ENCODE assay signal across 17 cellular contexts in genomic region chr12:120099738-120100137, GRCh38. TPM values are rescaled to one million over a fixed set of nuclear protein-coding genes. Genes with fewer than 3 reads are reported as not detected.
DNase-seq lines count a peak whose midpoint lies in the region; ATAC-seq and TF ChIP-seq lines count a peak whose summit lies in the region.
"Had no signal": no experiment of that assay in that cellular context is flagged by ENCODE, and none has a peak within 500 bp of the region (broad histone marks: within the 10 kb centered on the region; RNA-seq: fewer than 3 reads in every experiment).

No MANE protein-coding gene starts in this region.

- H4K91ac ChIP-seq in H9 (ENCODE audit: insufficient read length, low read depth, low read length), result no peak overlapping the region

- no peak overlapping the region for H3K18ac ChIP-seq in H9 (ENCODE audit: insufficient read length, low read depth, low read length)

- no peak overlapping the region for H2BK120ac ChIP-seq in H9 (ENCODE audit: low read depth, low read length, poor library complexity, severe bottlenecking)

- no peak overlapping the region for H2AK5ac ChIP-seq in H9 (ENCODE audit: insufficient read length, low read length)

- no CpG with 5 or more reads among the region's 11 CpGs for WGBS in H9 (ENCODE audit: extremely low coverage, insufficient read length, low lambda C conversion rate)

- no peaks in the 10 kb centered on the region; the same call in 1 of the 2 replicates for H3K79me2 ChIP-seq in H9 (ENCODE audit: insufficient read depth, low read length)

- no peaks in the 10 kb centered on the region for H3K9me3 Mint-ChIP-seq in activated naive CD4-positive, alpha-beta T cell treated with anti-CD3 and anti-CD28 coated beads, Interleukin-2, amount 50 U/mL, for 24 hours
- no peaks in the 10 kb centered on the region for H3K9me3 Mint-ChIP-seq in H9
- no peaks in the 10 kb centered on the region for H3K9me3 Mint-ChIP-seq in stimulated activated effector memory CD8-positive, alpha-beta T cell treated with anti-CD3 and anti-CD28 coated beads, Interleukin-12 subunit alpha, Interleukin-12 subunit beta, amount 100 ng/mL, for 72 hours

- no peak overlapping the region for H3K4me3 ChIP-seq in dorsolateral prefrontal cortex
- H3K4me3 ChIP-seq: A549, K562 had no signal

- no peak for ATAC-seq in stimulated activated effector memory CD8-positive, alpha-beta T cell treated with anti-CD3 and anti-CD28 coated beads, Interleukin-12 subunit alpha, Interleukin-12 subunit beta, amount 100 ng/mL, for 72 hours
- ATAC-seq: A549, K562 had no signal

- intact Hi-C loops in dorsolateral prefrontal cortex (cut with DNase I), result no loop called here

- H3K4ac ChIP-seq in H9 (ENCODE audit: low read depth, low read length), result no peak overlapping the region

- H2BK5ac ChIP-seq in H9 (ENCODE audit: insufficient read length, low read length), result no peak overlapping the region

- no peaks in the 10 kb centered on the region for H3K36me3 Mint-ChIP-seq in activated naive CD4-positive, alpha-beta T cell treated with anti-CD3 and anti-CD28 coated beads, Interleukin-2, amount 50 U/mL, for 24 hours
- peaks cover 11 to 48% (median 45%) of the 10 kb centered on the region in 3 experiments; a peak in 6 of 7 replicates for H3K36me3 Mint-ChIP-seq in H9 (ENCODE audit: insufficient read depth in 1 of 3, low read depth in 3 of 3)
- peaks cover 93% of the 10 kb centered on the region for H3K36me3 Mint-ChIP-seq in stimulated activated effector memory CD8-positive, alpha-beta T cell treated with anti-CD3 and anti-CD28 coated beads, Interleukin-12 subunit alpha, Interleukin-12 subunit beta, amount 100 ng/mL, for 72 hours

- no peak overlapping the region for H3T11ph ChIP-seq in H9 (ENCODE audit: low read length)

- H2AFZ ChIP-seq in H9 (ENCODE audit: low read length), result no peak overlapping the region

- no peaks in the 10 kb centered on the region for H3K27me3 ChIP-seq in H9 (ENCODE audit: insufficient read depth, low read length)
- no peaks in the 10 kb centered on the region for H3K27me3 ChIP-seq in dorsolateral prefrontal cortex

- no peak overlapping the region for H3K14ac ChIP-seq in H9 (ENCODE audit: insufficient read depth, low read length)

- H3K79me1 ChIP-seq in H9 (ENCODE audit: insufficient read depth, low read depth, low read length, poor library complexity, severe bottlenecking), result no peaks in the 10 kb centered on the region

- no peaks in the 10 kb centered on the region for H3K9me3 ChIP-seq in H9 (ENCODE audit: control insufficient read depth, low read depth, low read length)
- H3K9me3 ChIP-seq: A549 had no signal

- no peak overlapping the region for H3K9ac ChIP-seq in H9 (ENCODE audit: extremely low read depth, insufficient read length, low read length)

- H3K56ac ChIP-seq in H9 (ENCODE audit: insufficient read length, low read depth, low read length), result no peak overlapping the region

- no peak overlapping the region for H4K8ac ChIP-seq in H9 (replicated peaks; ENCODE audit: insufficient read length, low read depth, low read length)

- H3K4me1 Mint-ChIP-seq in activated naive CD4-positive, alpha-beta T cell treated with anti-CD3 and anti-CD28 coated beads, Interleukin-2, amount 50 U/mL, for 24 hours, result peaks cover 10% of the 10 kb centered on the region
- peaks cover 8 to 21% of the 10 kb centered on the region in 2 experiments for H3K4me1 Mint-ChIP-seq in H9
- peaks cover 36% of the 10 kb centered on the region for H3K4me1 Mint-ChIP-seq in stimulated activated effector memory CD8-positive, alpha-beta T cell treated with anti-CD3 and anti-CD28 coated beads, Interleukin-12 subunit alpha, Interleukin-12 subunit beta, amount 100 ng/mL, for 72 hours

- DNase-seq in activated naive CD4-positive, alpha-beta T cell (lab: John Stamatoyannopoulos, UW), result no peak
- DNase-seq in H9 (no peak), dorsolateral prefrontal cortex (no peak), kidney glomerular epithelial cell (lab: John Stamatoyannopoulos, UW) (no peak), iPS-NIHi7 (ENCODE audit: extremely low spot score) (no peak)
- no peak for DNase-seq in stimulated activated effector memory CD8-positive, alpha-beta T cell treated with anti-CD3 and anti-CD28 coated beads, Interleukin-12 subunit alpha, Interleukin-12 subunit beta, amount 100 ng/mL, for 72 hours (ENCODE audit: low spot score in 2 of 2)
- DNase-seq in NK-92 treated with Interleukin-12 subunit alpha and Interleukin-12 subunit beta, amount 100 ng/mL, for 24 hours (lab: John Stamatoyannopoulos, UW), result no peak
- DNase-seq: DND-41, GDM1, NCI-H1436 treated with DMSO at 0.1 percent for 48 hours, NCI-H2081, NCI-H2227 treated with DMSO at 0.1 percent for 48 hours, NCI-H526, OCI-M1 had no signal

- no peak overlapping the region for H3K23ac ChIP-seq in H9 (ENCODE audit: insufficient read length, low read depth, low read length)

- H3K4me2 ChIP-seq in H9 (ENCODE audit: insufficient read depth, insufficient read length, low read length), result no peak overlapping the region
- H3K4me2 ChIP-seq: A549 had no signal

- H2BK20ac ChIP-seq in H9 (ENCODE audit: low read depth, low read length, poor library complexity, severe bottlenecking), result no peak overlapping the region

- peaks cover 2% of the 10 kb centered on the region; the same call in 1 of the 2 replicates for H3K4me1 ChIP-seq in H9 (ENCODE audit: insufficient read depth, low read length)
- H3K4me1 ChIP-seq: A549 had no signal

- H2BK15ac ChIP-seq in H9 (ENCODE audit: low read depth, low read length), result no peak overlapping the region

- no peaks in the 10 kb centered on the region for H3K27me3 Mint-ChIP-seq in activated naive CD4-positive, alpha-beta T cell treated with anti-CD3 and anti-CD28 coated beads, Interleukin-2, amount 50 U/mL, for 24 hours
- H3K27me3 Mint-ChIP-seq in H9 (ENCODE audit: low read depth), result no peaks in the 10 kb centered on the region

- TF ChIP-seq CTCF in H9 (conservative IDR thresholded peaks at IDR 0.05), result no peak
- TF ChIP-seq CTCF in dorsolateral prefrontal cortex (IDR thresholded peaks at IDR 0.05 in 54 of 56, conservative IDR thresholded peaks at IDR 0.05 in 2 of 56; ENCODE audit: low read depth in 1 of 56, partially characterized antibody in 56 of 56), result no peak

- H3K27ac ChIP-seq in H9 (ENCODE audit: insufficient read length, low read depth, low read length), result no peak overlapping the region
- H3K27ac ChIP-seq in dorsolateral prefrontal cortex, result peak overlapping the region in 33 of 59 donors; percentile 5 to 88 (median 71)
- H3K27ac ChIP-seq: A549 had no signal

- H3K27ac Mint-ChIP-seq in activated naive CD4-positive, alpha-beta T cell treated with anti-CD3 and anti-CD28 coated beads, Interleukin-2, amount 50 U/mL, for 24 hours, result peak overlapping the region; percentile 18
- H3K27ac Mint-ChIP-seq in H9, result peak overlapping the region in 2 of 3 experiments; percentile 10 to 79; a peak in 2 of 7 replicates
- peak overlapping the region; percentile 81 for H3K27ac Mint-ChIP-seq in stimulated activated effector memory CD8-positive, alpha-beta T cell treated with anti-CD3 and anti-CD28 coated beads, Interleukin-12 subunit alpha, Interleukin-12 subunit beta, amount 100 ng/mL, for 72 hours

- H3K4me3 Mint-ChIP-seq in activated naive CD4-positive, alpha-beta T cell treated with anti-CD3 and anti-CD28 coated beads, Interleukin-2, amount 50 U/mL, for 24 hours, result no peak overlapping the region
- no peak overlapping the region for H3K4me3 Mint-ChIP-seq in H9
- no peak overlapping the region for H3K4me3 Mint-ChIP-seq in stimulated activated effector memory CD8-positive, alpha-beta T cell treated with anti-CD3 and anti-CD28 coated beads, Interleukin-12 subunit alpha, Interleukin-12 subunit beta, amount 100 ng/mL, for 72 hours

- no peaks in the 10 kb centered on the region for H3K23me2 ChIP-seq in H9 (ENCODE audit: insufficient read length, low read depth, low read length, poor library complexity, severe bottlenecking)

- no peaks in the 10 kb centered on the region for H4K20me1 ChIP-seq in H9 (ENCODE audit: control insufficient read depth, insufficient read depth, insufficient read length)

- H2BK12ac ChIP-seq in H9 (ENCODE audit: insufficient read length, low read depth, low read length), result no peak overlapping the region

- no peak overlapping the region for H4K5ac ChIP-seq in H9 (ENCODE audit: insufficient read length, low read depth, low read length)

RNA-seq across cellular contexts. Expression of gene RAB35, which starts 16.8 kb away (rescaled TPM):
- total RNA-seq in H9 (2021), result 60.0 and 60.6 TPM in 2 replicates
- 10 to 100 TPM; 35.0 to 69.2 (median 52.4) TPM for total RNA-seq in dorsolateral prefrontal cortex

Comparison
In these comparisons a context has a peak if more than half of its experiments do, and no peak if none do; other contexts are left out.
1. H3K27ac Mint-ChIP-seq: peak in every context shown above with its lines; median percentile 81 in stimulated activated effector memory CD8-positive, alpha-beta T cell treated with anti-CD3 and anti-CD28 coated beads, Interleukin-12 subunit alpha, Interleukin-12 subunit beta, amount 100 ng/mL, for 72 hours; 44 in H9; 18 in activated naive CD4-positive, alpha-beta T cell treated with anti-CD3 and anti-CD28 coated beads, Interleukin-2, amount 50 U/mL, for 24 hours.